Comparison of ENCODE assay signal across 15 cellular contexts in genomic region chr4:899556-899906, GRCh38. TPM values are rescaled to one million over a fixed set of nuclear protein-coding genes. Genes with fewer than 3 reads are reported as not detected.
DNase-seq lines count a peak whose midpoint lies in the region; ATAC-seq and TF ChIP-seq lines count a peak whose summit lies in the region.
"Had no signal": no experiment of that assay in that cellular context is flagged by ENCODE, and none has a peak within 500 bp of the region (broad histone marks: within the 10 kb centered on the region; RNA-seq: fewer than 3 reads in every experiment).

No MANE protein-coding gene starts in this region.

- H3K27me3 ChIP-seq in right cardiac atrium (ENCODE audit: control insufficient read depth, insufficient read depth): no peaks in the 10 kb centered on the region
- no peaks in the 10 kb centered on the region for H3K27me3 ChIP-seq in endodermal cell (ENCODE audit: control insufficient read depth, insufficient read depth, low read length, poor library complexity, severe bottlenecking)
- H3K27me3 ChIP-seq: BE2C had no signal

- H3K36me3 Mint-ChIP-seq in endodermal cell (ENCODE audit: low read depth): peaks cover 40% of the 10 kb centered on the region
- peaks cover 31% of the 10 kb centered on the region for H3K36me3 Mint-ChIP-seq in nephron progenitor cell (ENCODE audit: low read depth)

- H3K4me1 Mint-ChIP-seq in endodermal cell (peaks cover 6% of the 10 kb centered on the region), nephron progenitor cell (no peaks in the 10 kb centered on the region)

- H3K4me3 ChIP-seq in right cardiac atrium (ENCODE audit: low read length): no peak overlapping the region
- H3K4me3 ChIP-seq in endodermal cell (ENCODE audit: low read length): no peak overlapping the region
- H3K4me3 ChIP-seq: A549, GM23248 had no signal

- 87% methylated on average over 12 of the region's 12 CpGs for WGBS in right cardiac atrium
- WGBS in endodermal cell (ENCODE audit: insufficient coverage in 1 of 2, insufficient read length in 1 of 2), 2 experiments: 93 to 98% methylated on average over 11 to 12 of the region's 12 CpGs

- intact Hi-C loops in right cardiac atrium (cut with DNase I): no loop called here
- intact Hi-C loops in left cardiac atrium (cut with DNase I): no loop called here
- intact Hi-C loops in posterior vena cava (cut with DNase I): no loop called here

- H3K4me3 Mint-ChIP-seq in endodermal cell (no peak overlapping the region), nephron progenitor cell (no peak overlapping the region)
- H3K4me3 Mint-ChIP-seq: CD4-positive, alpha-beta memory T cell had no signal

- H3K36me3 ChIP-seq in endodermal cell (ENCODE audit: control insufficient read depth, insufficient read depth, low read length): peaks cover 9% of the 10 kb centered on the region

- H3K27ac Mint-ChIP-seq in endodermal cell: peak overlapping the region; percentile 59
- peak overlapping the region; percentile 81 for H3K27ac Mint-ChIP-seq in nephron progenitor cell

- no peak overlapping the region for H3K27ac ChIP-seq in right cardiac atrium (ENCODE audit: low read length)
- H3K27ac ChIP-seq in endodermal cell (ENCODE audit: low read depth, low read length): no peak overlapping the region
- H3K27ac ChIP-seq: A549, C4-2B, GM23248 had no signal

- ATAC-seq in right cardiac atrium (no peak), left cardiac atrium (no peak)
- ATAC-seq: A549 had no signal

- H3K27me3 Mint-ChIP-seq in endodermal cell (ENCODE audit: insufficient read depth) (no peaks in the 10 kb centered on the region), nephron progenitor cell (ENCODE audit: low read depth, poor library complexity) (peaks cover 2% of the 10 kb centered on the region)
- H3K27me3 Mint-ChIP-seq: CD4-positive, alpha-beta memory T cell had no signal

- H3K4me1 ChIP-seq in right cardiac atrium (ENCODE audit: control insufficient read depth, insufficient read depth, low read length) (no peaks in the 10 kb centered on the region), endodermal cell (ENCODE audit: control insufficient read depth, insufficient read depth, low read length) (no peaks in the 10 kb centered on the region)
- H3K4me1 ChIP-seq: A549, BE2C had no signal

- H3K9me3 Mint-ChIP-seq in endodermal cell (no peaks in the 10 kb centered on the region), nephron progenitor cell (no peaks in the 10 kb centered on the region)

- H3K9ac ChIP-seq in endodermal cell (ENCODE audit: extremely low read depth, low read length, poor library complexity, severe bottlenecking): no peak overlapping the region
- H3K9ac ChIP-seq: GM23248 had no signal

- DNase-seq in right cardiac atrium: peak in 2 of 3 donors; percentile 23 to 43
- no peak for DNase-seq in left cardiac atrium
- DNase-seq in endodermal cell: no peak
- no peak for DNase-seq in nephron progenitor cell
- DNase-seq in DMS53 treated with DMSO at 0.1 percent for 48 hours (lab: John Stamatoyannopoulos, UW; ENCODE audit: unreplicated experiment): no peak
- no peak for DNase-seq in erythroblast (lab: John Stamatoyannopoulos, UW)
- DNase-seq in posterior vena cava (ENCODE audit: low spot score): no peak
- DNase-seq: BE2C; CD4-positive, alpha-beta memory T cell; DMS79 treated with DMSO at 0.1 percent for 48 hours; EL; GM23248; H7 had no signal

- TF ChIP-seq CTCF in endodermal cell (conservative IDR thresholded peaks at IDR 0.05) (no peak), nephron progenitor cell (IDR thresholded peaks at IDR 0.05) (no peak)

- H3K9me3 ChIP-seq in right cardiac atrium (ENCODE audit: control insufficient read depth, low read length) (no peaks in the 10 kb centered on the region), endodermal cell (ENCODE audit: control insufficient read depth, low read length) (no peaks in the 10 kb centered on the region)
- H3K9me3 ChIP-seq: A549, BE2C had no signal

- TF ChIP-seq POLR2A in erythroblast (IDR thresholded peaks at IDR 0.05; ENCODE audit: low read length): no peak

RNA-seq across cellular contexts. Expression of gene GAK, which starts 32.6 kb away (rescaled TPM):
- total RNA-seq in right cardiac atrium (10 to 100 TPM; 35.5 to 40.2 (median 37.6) TPM), left cardiac atrium (10 to 100 TPM; 38.1 to 43.2 TPM), endodermal cell (100 to 1,000 TPM; 104 to 121 TPM), posterior vena cava (10 to 100 TPM; 63.5 to 73.5 TPM)
- polyA plus RNA-seq in right cardiac atrium: 45.6 TPM
- polyA plus RNA-seq in endodermal cell (2013, experiment 1 of 2): 61.6 TPM
- 52.7 TPM for polyA plus RNA-seq in endodermal cell (2013, experiment 2 of 2)

RNA-seq across cellular contexts. Expression of gene TMEM175, which starts 32.7 kb away (rescaled TPM):
- total RNA-seq in right cardiac atrium: 10 to 100 TPM; 20.9 to 26.0 (median 23.0) TPM
- polyA plus RNA-seq in right cardiac atrium: 31.1 TPM
- 10 to 100 TPM; 17.9 to 20.7 TPM for total RNA-seq in left cardiac atrium
- 10 to 100 TPM; 15.9 to 23.0 TPM for total RNA-seq in endodermal cell
- polyA plus RNA-seq in endodermal cell (2013, experiment 1 of 2): 21.9 TPM
- polyA plus RNA-seq in endodermal cell (2013, experiment 2 of 2): 21.2 TPM
- total RNA-seq in posterior vena cava: 10 to 100 TPM; 15.3 to 16.4 TPM

Comparison
In these comparisons a context has a peak if more than half of its experiments do, and no peak if none do; other contexts are left out.
1. DNase-seq: peak in right cardiac atrium (2 of 3); none in left cardiac atrium (single experiment), endodermal cell (single experiment), nephron progenitor cell (single experiment), DMS53 treated with DMSO at 0.1 percent for 48 hours (single experiment), erythroblast (0 of 2) and posterior vena cava (single experiment).